ENCODE assay signal across 11 cellular contexts in the genomic region with DNA sequence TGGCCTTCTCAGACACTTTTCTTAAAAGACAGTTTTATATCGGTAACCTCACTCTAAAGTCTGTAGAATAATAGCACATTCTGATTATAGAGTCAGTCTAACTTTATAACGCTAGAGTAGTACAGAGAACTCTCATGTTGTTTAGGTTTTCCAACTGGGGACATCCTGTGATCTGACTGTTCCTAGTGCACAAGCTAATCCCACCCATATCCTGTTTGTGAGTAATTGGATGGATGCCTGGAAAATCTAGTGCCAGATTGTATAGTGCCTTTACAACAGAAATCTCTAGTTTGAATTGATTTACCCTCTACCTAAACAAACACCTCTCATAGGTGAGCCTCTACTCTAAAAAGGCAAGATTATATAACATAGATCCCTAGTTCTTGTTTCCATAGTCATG.
DNase-seq lines count a peak whose midpoint lies in the region; ATAC-seq, FAIRE-seq and TF ChIP-seq lines count a peak whose summit lies in the region.
"Had no signal": no experiment of that assay in that cellular context is flagged by ENCODE, and none has a peak within 500 bp of the region (broad histone marks: within the 10 kb centered on the region; RNA-seq: fewer than 3 reads in every experiment).

No MANE protein-coding gene starts in this region.

- intact Hi-C loops in left lung (cut with DNase I) (no loop called here), colonic mucosa (cut with DNase I) (no loop called here)

- peak overlapping the region; percentile 37 to 62 for H3K27ac ChIP-seq in left lung
- H3K27ac ChIP-seq in colonic mucosa, result no peak overlapping the region

- no peaks in the 10 kb centered on the region for H3K27me3 ChIP-seq in bronchial epithelial cell (ENCODE audit: control insufficient read depth, insufficient read depth, low read length)
- H3K27me3 ChIP-seq in left lung, result no peaks in the 10 kb centered on the region
- H3K27me3 ChIP-seq in colonic mucosa, result no peaks in the 10 kb centered on the region
- H3K27me3 ChIP-seq: uterus had no signal

- H3K4me1 ChIP-seq in left lung (peaks cover 0 to 10% of the 10 kb centered on the region in 2 donors), colonic mucosa (no peaks in the 10 kb centered on the region)

- no peak overlapping the region for H3K4me3 ChIP-seq in AG09309 (ENCODE audit: control insufficient read depth, low read depth, low read length)
- H3K4me3 ChIP-seq in bronchial epithelial cell (ENCODE audit: low read depth, low read length), result no peak overlapping the region
- H3K4me3 ChIP-seq in left lung, result no peak overlapping the region
- H3K4me3 ChIP-seq in colonic mucosa, result no peak overlapping the region
- H3K4me3 ChIP-seq: uterus had no signal

- DNase-seq in AG09309 (ENCODE audit: low read depth) (peak; percentile 16), HS-5 (ENCODE audit: low read depth) (peak; percentile 40), bronchial epithelial cell (ENCODE audit: low read depth) (peak; percentile 67), left lung (no peak), NOMO-1 (lab: John Stamatoyannopoulos, UW; ENCODE audit: unreplicated experiment in 2 of 2) (no peak), colonic mucosa (no peak), RPMI8226 (no peak)
- DNase-seq: activated CD4-positive, alpha-beta T cell treated with anti-CD3 and anti-CD28 coated beads, Interleukin-2, amount 50 U/mL, for 1 hour; NCI-H774 had no signal

- no peak for FAIRE-seq in bronchial epithelial cell (lab: Jason Lieb, UNC)

- H3K9ac ChIP-seq in colonic mucosa (ENCODE audit: low read depth in 2 of 2, low read length in 2 of 2), result no peak overlapping the region

- H3K9me3 ChIP-seq in left lung (peaks cover 0 to 4% of the 10 kb centered on the region in 2 donors), colonic mucosa (no peaks in the 10 kb centered on the region)
- H3K9me3 ChIP-seq: uterus had no signal

- no peak for TF ChIP-seq CTCF in AG09309 (IDR thresholded peaks at IDR 0.05; ENCODE audit: control insufficient read depth, insufficient read depth, low read depth, low read length, missing control alignments)
- TF ChIP-seq CTCF in bronchial epithelial cell (IDR thresholded peaks at IDR 0.05; ENCODE audit: insufficient read depth, low read length, severe bottlenecking), result no peak
- TF ChIP-seq CTCF in left lung (IDR thresholded peaks at IDR 0.05), result no peak
- TF ChIP-seq CTCF in colonic mucosa (IDR thresholded peaks at IDR 0.05), result no peak

- H3K36me3 ChIP-seq in bronchial epithelial cell (ENCODE audit: control insufficient read depth, insufficient read depth, low read length) (no peaks in the 10 kb centered on the region), left lung (no peaks in the 10 kb centered on the region), colonic mucosa (no peaks in the 10 kb centered on the region)
- H3K36me3 ChIP-seq: uterus had no signal

- ATAC-seq in left lung (peak; percentile 54), HG03432 (IDR thresholded peaks at IDR 0.05; ENCODE audit: unreplicated experiment) (no peak)

Comparison
In these comparisons a context has a peak if more than half of its experiments do, and no peak if none do; other contexts are left out.
1. DNase-seq: peak in AG09309 (single experiment), HS-5 (single experiment) and bronchial epithelial cell (single experiment); none in left lung (0 of 2), NOMO-1 (0 of 2), colonic mucosa (single experiment) and RPMI8226 (single experiment).